ENCODE assay signal across 17 cellular contexts in the genomic region with DNA sequence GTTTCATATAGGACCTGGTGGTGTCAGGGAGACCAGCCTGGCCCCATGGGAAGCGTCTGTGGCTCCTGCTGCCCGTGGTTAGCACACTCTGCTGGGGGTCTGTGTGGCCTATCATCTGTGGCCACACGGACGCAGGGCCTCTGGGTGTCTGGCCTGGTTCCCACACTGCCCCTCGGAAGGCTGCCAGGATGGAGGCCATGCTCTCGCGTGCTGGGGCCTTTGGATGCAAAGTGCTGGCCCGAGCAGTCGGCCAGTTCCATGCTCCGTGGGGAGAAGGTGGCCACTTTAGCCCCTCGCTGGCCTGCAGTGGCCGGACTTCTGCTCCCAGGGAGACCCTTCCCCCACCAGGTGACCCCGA.
"Had no signal": no experiment of that assay in that cellular context is flagged by ENCODE, and none has a peak within 500 bp of the region (broad histone marks: within the 10 kb centered on the region; RNA-seq: fewer than 3 reads in every experiment).

No MANE protein-coding gene starts in this region.

- H3K27me3 ChIP-seq: cardiac muscle cell, ovary had no signal

- DNase-seq: activated CD8-positive, alpha-beta T cell treated with anti-CD3 and anti-CD28 coated beads, Interleukin-2, amount 10 ng/mL, durations not matched to agents 7 days and 5 days; activated naive CD4-positive, alpha-beta T cell treated with anti-CD3 and anti-CD28 coated beads, Interleukin-2, amount 50 U/mL, for 16 hours; esophagus squamous epithelium; midbrain; stimulated activated CD4-positive, alpha-beta T cell treated with anti-CD3 and anti-CD28 coated beads, Interleukin-15, amount 100 ng/mL, for 24 hours; stimulated activated CD4-positive, alpha-beta T cell treated with anti-CD3 and anti-CD28 coated beads, Interleukin-4, amount 100 ng/mL, for 1 hour; stimulated activated naive B cell treated with anti-CD40 and anti-IgM and Interleukin-4, amounts not matched to agents 10 μg/mL and 1 μg/mL and 100 μg/mL, for 72 hours; substantia nigra; T1000 had no signal

- H3K27ac ChIP-seq: cardiac muscle cell, esophagus squamous epithelium, ovary, SK-N-MC, transverse colon had no signal

- FAIRE-seq: colon, endothelial cell of umbilical vein had no signal

- ATAC-seq: activated CD8-positive, alpha-beta T cell treated with anti-CD3 and anti-CD28 coated beads, Interleukin-2, amount 10 ng/mL, durations not matched to agents 7 days and 5 days; stimulated activated naive B cell treated with anti-CD40 and anti-IgM and Interleukin-4, amounts not matched to agents 10 μg/mL and 1 μg/mL and 100 μg/mL, for 72 hours had no signal

- H3K4me3 ChIP-seq: cardiac muscle cell, esophagus squamous epithelium, lung, ovary, SK-N-MC, transverse colon had no signal

- H3K4me1 Mint-ChIP-seq: neural crest cell; stimulated activated naive B cell treated with anti-CD40 and anti-IgM and Interleukin-4, amounts not matched to agents 10 μg/mL and 1 μg/mL and 100 μg/mL, for 72 hours had no signal

- H3K9me3 ChIP-seq: ovary had no signal

- H3K36me3 ChIP-seq: cardiac muscle cell, esophagus squamous epithelium, ovary, transverse colon had no signal

- H3K27me3 Mint-ChIP-seq: stimulated activated naive B cell treated with anti-CD40 and anti-IgM and Interleukin-4, amounts not matched to agents 10 μg/mL and 1 μg/mL and 100 μg/mL, for 72 hours had no signal

- H3K4me3 Mint-ChIP-seq: activated CD8-positive, alpha-beta T cell treated with anti-CD3 and anti-CD28 coated beads, Interleukin-2, amount 10 ng/mL, durations not matched to agents 7 days and 5 days; neural crest cell; stimulated activated naive B cell treated with anti-CD40 and anti-IgM and Interleukin-4, amounts not matched to agents 10 μg/mL and 1 μg/mL and 100 μg/mL, for 72 hours had no signal

- H3K27ac Mint-ChIP-seq: activated CD8-positive, alpha-beta T cell treated with anti-CD3 and anti-CD28 coated beads, Interleukin-2, amount 10 ng/mL, durations not matched to agents 7 days and 5 days; stimulated activated naive B cell treated with anti-CD40 and anti-IgM and Interleukin-4, amounts not matched to agents 10 μg/mL and 1 μg/mL and 100 μg/mL, for 72 hours had no signal
